ENCODE assay signal across 8 cellular contexts in genomic region chr6:25053875-25054371, GRCh38.
DNase-seq lines count a peak whose midpoint lies in the region; ATAC-seq and TF ChIP-seq lines count a peak whose summit lies in the region.

No MANE protein-coding gene starts in this region.

- no peaks in the 10 kb centered on the region for H3K27me3 ChIP-seq in gastroesophageal sphincter

- DNase-seq in DMS 273 (lab: John Stamatoyannopoulos, UW; ENCODE audit: unreplicated experiment) = peak; percentile 74
- peak; percentile 44 for DNase-seq in activated CD8-positive, alpha-beta T cell treated with anti-CD3 and anti-CD28 coated beads for 36 hours
- DNase-seq in nephron progenitor cell = peak; percentile 9
- DNase-seq in LoVo (ENCODE audit: low spot score) = no peak
- no peak for DNase-seq in RPMI8226

- TF ChIP-seq EP300 in gastroesophageal sphincter (IDR thresholded peaks at IDR 0.05) = no peak

- WGBS in gastroesophageal sphincter (ENCODE audit: low coverage in 1 of 2), 2 donors = 14 to 58% methylated on average over 2 of the region's 2 CpGs

- CTCF ChIA-PET in activated CD8-positive, alpha-beta T cell treated with anti-CD3 and anti-CD28 coated beads for 36 hours (lab: Charles Lee) = interaction anchor here (0.6 to 3.5 kb wide), 13 partner anchors 9 to 221 kb away, joined by 3 to 26 read pairs (median 5); no protein-coding TSS in a partner anchor

- no peak overlapping the region for H3K4me3 ChIP-seq in gastroesophageal sphincter

- H3K27me3 Mint-ChIP-seq in activated CD8-positive, alpha-beta T cell treated with anti-CD3 and anti-CD28 coated beads for 36 hours = no peaks in the 10 kb centered on the region
- peaks cover 2% of the 10 kb centered on the region for H3K27me3 Mint-ChIP-seq in nephron progenitor cell (ENCODE audit: low read depth, poor library complexity)

- intact Hi-C loops in activated CD8-positive, alpha-beta T cell treated with anti-CD3 and anti-CD28 coated beads for 36 hours (cut with micrococcal nuclease) = no loop called here

- no peak overlapping the region for H3K4me3 Mint-ChIP-seq in activated CD8-positive, alpha-beta T cell treated with anti-CD3 and anti-CD28 coated beads for 36 hours
- H3K4me3 Mint-ChIP-seq in nephron progenitor cell = no peak overlapping the region

- H3K27ac Mint-ChIP-seq in activated CD8-positive, alpha-beta T cell treated with anti-CD3 and anti-CD28 coated beads for 36 hours = peak overlapping the region; percentile 66
- no peak overlapping the region for H3K27ac Mint-ChIP-seq in nephron progenitor cell

- H3K9me3 ChIP-seq in gastroesophageal sphincter = no peaks in the 10 kb centered on the region

- TF ChIP-seq CTCF in activated CD8-positive, alpha-beta T cell treated with anti-CD3 and anti-CD28 coated beads for 36 hours (IDR thresholded peaks at IDR 0.05) = no peak
- TF ChIP-seq CTCF in nephron progenitor cell (IDR thresholded peaks at IDR 0.05) (no peak), gastroesophageal sphincter (IDR thresholded peaks at IDR 0.05) (no peak)

- TF ChIP-seq POLR2A in gastroesophageal sphincter (IDR thresholded peaks at IDR 0.05) = no peak

- peak; percentile 81 for ATAC-seq in GM19395 (IDR thresholded peaks at IDR 0.05; ENCODE audit: unreplicated experiment)
- peak; percentile 81 for ATAC-seq in HG03342 (IDR thresholded peaks at IDR 0.05; ENCODE audit: unreplicated experiment)
- peak; percentile 41 for ATAC-seq in activated CD8-positive, alpha-beta T cell treated with anti-CD3 and anti-CD28 coated beads for 36 hours
- ATAC-seq in gastroesophageal sphincter = no peak

- no peak overlapping the region for H3K27ac ChIP-seq in gastroesophageal sphincter

- peaks cover 77% of the 10 kb centered on the region for H3K4me1 Mint-ChIP-seq in activated CD8-positive, alpha-beta T cell treated with anti-CD3 and anti-CD28 coated beads for 36 hours (ENCODE audit: low read depth)
- peaks cover 23% of the 10 kb centered on the region for H3K4me1 Mint-ChIP-seq in nephron progenitor cell

- H3K9me3 Mint-ChIP-seq in activated CD8-positive, alpha-beta T cell treated with anti-CD3 and anti-CD28 coated beads for 36 hours = peaks cover 5% of the 10 kb centered on the region
- H3K9me3 Mint-ChIP-seq in nephron progenitor cell = peaks cover 7% of the 10 kb centered on the region

- H3K36me3 ChIP-seq in gastroesophageal sphincter = no peaks in the 10 kb centered on the region

- no peaks in the 10 kb centered on the region for H3K4me1 ChIP-seq in gastroesophageal sphincter

- POLR2A ChIA-PET in activated CD8-positive, alpha-beta T cell treated with anti-CD3 and anti-CD28 coated beads for 36 hours (lab: Charles Lee) = interaction anchor here (1.8 kb wide), 2 partner anchors 9 to 26 kb away, joined by 5 to 9 read pairs; no protein-coding TSS in a partner anchor

- H3K36me3 Mint-ChIP-seq in activated CD8-positive, alpha-beta T cell treated with anti-CD3 and anti-CD28 coated beads for 36 hours (ENCODE audit: low read depth) = peaks cover 3% of the 10 kb centered on the region
- no peaks in the 10 kb centered on the region for H3K36me3 Mint-ChIP-seq in nephron progenitor cell (ENCODE audit: low read depth)

Comparison
In these comparisons a context has a peak if more than half of its experiments do, and no peak if none do; other contexts are left out.
1. DNase-seq: peak in DMS 273 (single experiment), activated CD8-positive, alpha-beta T cell treated with anti-CD3 and anti-CD28 coated beads for 36 hours (single experiment) and nephron progenitor cell (single experiment); none in LoVo (single experiment) and RPMI8226 (single experiment).